In genomic region chr3:31382856-31383255, GRCh38 we compare ENCODE assay signal across 24 cellular contexts.
"Had no signal": no experiment of that assay in that cellular context is flagged by ENCODE, and none has a peak within 500 bp of the region (broad histone marks: within the 10 kb centered on the region; RNA-seq: fewer than 3 reads in every experiment).

No MANE protein-coding gene starts in this region.

- DNase-seq: activated CD4-positive, alpha-beta memory T cell treated with anti-CD3 and anti-CD28 coated beads, Interleukin-2, amount 10 ng/mL, durations not matched to agents 7 days and 5 days; activated CD4-positive, alpha-beta T cell treated with anti-CD3 and anti-CD28 coated beads for 36 hours; activated CD4-positive, alpha-beta T cell treated with anti-CD3 and anti-CD28 coated beads, Interleukin-2, amount 10 ng/mL, durations not matched to agents 7 days and 5 days; activated CD4-positive, alpha-beta T cell treated with anti-CD3 and anti-CD28 coated beads, Interleukin-2, amount 50 U/mL, for 4 hours; activated CD4-positive, CD25-positive, alpha-beta regulatory T cell; activated CD4-positive, CD25-positive, alpha-beta regulatory T cell treated with anti-CD3 and anti-CD28 coated beads, Interleukin-2, amount 50 U/mL, for 72 hours; activated CD8-positive, alpha-beta memory T cell treated with anti-CD3 and anti-CD28 coated beads, Interleukin-2, amount 50 U/mL, for 48 hours; activated gamma-delta T cell; activated naive CD4-positive, alpha-beta T cell; activated naive CD4-positive, alpha-beta T cell treated with anti-CD3 and anti-CD28 coated beads, Interleukin-2, amount 10 ng/mL, durations not matched to agents 7 days and 5 days; activated naive CD8-positive, alpha-beta T cell treated with anti-CD3 and anti-CD28 coated beads, Interleukin-2, amount 10 ng/mL, durations not matched to agents 7 days and 5 days; activated T-cell treated with anti-CD3 and anti-CD28 coated beads for 4 hours; activated T-cell treated with anti-CD3 and anti-CD28 coated beads, Interleukin-2, amount 50 U/mL, for 24 hours; activated T-cell treated with anti-CD3 and anti-CD28 coated beads, Interleukin-2, amount 50 U/mL, for 72 hours; amniotic stem cell; anterior cingulate cortex; brain microvascular endothelial cell; dorsolateral prefrontal cortex; effector memory CD4-positive, alpha-beta T cell; endodermal cell; esophagus squamous epithelium; head of caudate nucleus; T-helper 2 cell had no signal

- H3K36me3 ChIP-seq: brain microvascular endothelial cell, esophagus squamous epithelium had no signal

- H3K9me3 ChIP-seq: esophagus squamous epithelium had no signal

- H3K4me3 ChIP-seq: coronary artery, dorsolateral prefrontal cortex, esophagus squamous epithelium had no signal

- H3K27ac ChIP-seq: brain microvascular endothelial cell, coronary artery, dorsolateral prefrontal cortex, esophagus squamous epithelium had no signal

- H3K27me3 ChIP-seq: brain microvascular endothelial cell, dorsolateral prefrontal cortex, esophagus squamous epithelium had no signal
